ENCODE assay signal across 8 cellular contexts in genomic region chr12:79344855-79345840, GRCh38.
DNase-seq lines count a peak whose midpoint lies in the region; ATAC-seq and TF ChIP-seq lines count a peak whose summit lies in the region.

No MANE protein-coding gene starts in this region.

- CTCF ChIA-PET in CD8-positive, alpha-beta memory T cell (lab: Charles Lee), result no interaction called here

- no peak overlapping the region for H3K4me3 ChIP-seq in DND-41 (ENCODE audit: low read depth in 1 of 2, low read length in 2 of 2)
- no peak overlapping the region for H3K4me3 ChIP-seq in CD8-positive, alpha-beta memory T cell (ENCODE audit: low read length)

- no peak overlapping the region for H3K27ac Mint-ChIP-seq in nephron progenitor cell
- H3K27ac Mint-ChIP-seq in CD8-positive, alpha-beta memory T cell, result no peak overlapping the region

- POLR2A ChIA-PET in CD8-positive, alpha-beta memory T cell (lab: Charles Lee), result no interaction called here

- H3K4me2 ChIP-seq in DND-41 (ENCODE audit: insufficient read depth, low read length), result no peak overlapping the region

- H3K36me3 Mint-ChIP-seq in nephron progenitor cell (ENCODE audit: low read depth), result peaks cover 4% of the 10 kb centered on the region
- no peaks in the 10 kb centered on the region for H3K36me3 Mint-ChIP-seq in CD8-positive, alpha-beta memory T cell

- H3K27ac ChIP-seq in DND-41 (ENCODE audit: low read length), result no peak overlapping the region
- H3K27ac ChIP-seq in CD8-positive, alpha-beta memory T cell (ENCODE audit: low read depth, low read length), result no peak overlapping the region

- H2AFZ ChIP-seq in DND-41 (ENCODE audit: low read depth, low read length), result no peak overlapping the region

- peak; percentile 88 for ATAC-seq in DND-41 (ENCODE audit: insufficient read depth, low read depth)
- peak; percentile 71 for ATAC-seq in GM19395 (IDR thresholded peaks at IDR 0.05; ENCODE audit: unreplicated experiment)
- peak; percentile 72 for ATAC-seq in HG03432 (IDR thresholded peaks at IDR 0.05; ENCODE audit: unreplicated experiment)
- no peak for ATAC-seq in GM19328 (IDR thresholded peaks at IDR 0.05; ENCODE audit: unreplicated experiment)

- H3K27me3 Mint-ChIP-seq in nephron progenitor cell (ENCODE audit: low read depth, poor library complexity), result no peaks in the 10 kb centered on the region
- peaks cover 0 to 2% of the 10 kb centered on the region in 2 donors for H3K27me3 Mint-ChIP-seq in CD8-positive, alpha-beta memory T cell

- H3K9me3 Mint-ChIP-seq in nephron progenitor cell, result peaks cover 4% of the 10 kb centered on the region
- peaks cover 5 to 10% (median 7%) of the 10 kb centered on the region in 5 donors for H3K9me3 Mint-ChIP-seq in CD8-positive, alpha-beta memory T cell

- no peaks in the 10 kb centered on the region for H3K79me2 ChIP-seq in DND-41 (ENCODE audit: insufficient read depth, low read length)

- no peaks in the 10 kb centered on the region for H3K27me3 ChIP-seq in DND-41 (ENCODE audit: insufficient read depth, low read length, poor library complexity)
- no peaks in the 10 kb centered on the region for H3K27me3 ChIP-seq in CD8-positive, alpha-beta memory T cell (ENCODE audit: insufficient read depth, low read length, poor library complexity, severe bottlenecking)

- H3K36me3 ChIP-seq in DND-41 (ENCODE audit: insufficient read depth, low read length), result no peaks in the 10 kb centered on the region
- H3K36me3 ChIP-seq in CD8-positive, alpha-beta memory T cell (ENCODE audit: insufficient read depth, low read length), result no peaks in the 10 kb centered on the region

- H3K4me3 Mint-ChIP-seq in nephron progenitor cell, result no peak overlapping the region
- H3K4me3 Mint-ChIP-seq in CD8-positive, alpha-beta memory T cell, result no peak overlapping the region

- no peaks in the 10 kb centered on the region for H4K20me1 ChIP-seq in DND-41 (ENCODE audit: insufficient read depth, low read length)

- no peaks in the 10 kb centered on the region for H3K4me1 Mint-ChIP-seq in nephron progenitor cell
- H3K4me1 Mint-ChIP-seq in CD8-positive, alpha-beta memory T cell, result no peaks in the 10 kb centered on the region

- no peaks in the 10 kb centered on the region for H3K4me1 ChIP-seq in DND-41 (ENCODE audit: insufficient read depth, low read length)
- H3K4me1 ChIP-seq in CD8-positive, alpha-beta memory T cell (ENCODE audit: insufficient read depth, low read length), result no peaks in the 10 kb centered on the region

- H3K9me3 ChIP-seq in DND-41 (ENCODE audit: insufficient read depth, low read length, severe bottlenecking), result no peaks in the 10 kb centered on the region
- H3K9me3 ChIP-seq in CD8-positive, alpha-beta memory T cell (ENCODE audit: low read length), result peaks cover 4% of the 10 kb centered on the region

- peak; percentile 76 for TF ChIP-seq CTCF in DND-41 (IDR thresholded peaks at IDR 0.05; ENCODE audit: borderline replicate concordance, extremely low read depth, low read length, poor library complexity, severe bottlenecking)
- TF ChIP-seq CTCF in nephron progenitor cell (IDR thresholded peaks at IDR 0.05), result peak; percentile 75

- peak; percentile 47 for DNase-seq in DND-41
- DNase-seq in NCI-H510A treated with DMSO at 0.1 percent for 48 hours (lab: John Stamatoyannopoulos, UW), result peak; percentile 85
- peak; percentile 79 for DNase-seq in cerebellar cortex (ENCODE audit: low spot score)
- DNase-seq in nephron progenitor cell, result peak; percentile 35
- no peak for DNase-seq in CD8-positive, alpha-beta memory T cell

- no peak overlapping the region for H3K9ac ChIP-seq in DND-41 (ENCODE audit: low read depth, low read length)

Comparison
In these comparisons a context has a peak if more than half of its experiments do, and no peak if none do; other contexts are left out.
1. DNase-seq: peak in DND-41 (single experiment), NCI-H510A treated with DMSO at 0.1 percent for 48 hours (single experiment), cerebellar cortex (single experiment) and nephron progenitor cell (single experiment); none in CD8-positive, alpha-beta memory T cell (0 of 5).